Comparison of ENCODE assay signal across 17 cellular contexts in genomic region chr6:149515494-149515893, GRCh38. TPM values are rescaled to one million over a fixed set of nuclear protein-coding genes. Genes with fewer than 3 reads are reported as not detected.
"Had no signal": no experiment of that assay in that cellular context is flagged by ENCODE, and none has a peak within 500 bp of the region (broad histone marks: within the 10 kb centered on the region; RNA-seq: fewer than 3 reads in every experiment).

No MANE protein-coding gene starts in this region.

- H3K27ac Mint-ChIP-seq: memory B cell had no signal

- H3K9me3 ChIP-seq: adrenal gland, colonic mucosa, gastrocnemius medialis, heart right ventricle, left lung, sigmoid colon, testis, upper lobe of right lung had no signal

- H3K4me1 ChIP-seq: adrenal gland, colonic mucosa, left lung, testis, upper lobe of right lung had no signal

- H3K27ac ChIP-seq: adrenal gland, colonic mucosa, epithelial cell of prostate, gastrocnemius medialis, heart right ventricle, left lung, sigmoid colon, testis, upper lobe of right lung had no signal

- H3K4me3 Mint-ChIP-seq: memory B cell, neural crest cell had no signal

- DNase-seq: activated CD4-positive, alpha-beta T cell treated with anti-CD3 and anti-CD28 coated beads for 4 hours; activated effector memory CD4-positive, alpha-beta T cell treated with Interleukin-2 at 50 U/mL for 16 hours; adrenal gland; colonic mucosa; effector CD8-positive, alpha-beta T cell; gastrocnemius medialis; heart right ventricle; left lung; sigmoid colon; stimulated activated naive CD8-positive, alpha-beta T cell treated with anti-CD3 and anti-CD28 coated beads, Interleukin-15, Interleukin-2, amounts not matched to agents 100 U/mL and 50 U/mL, for 24 hours; T1000; testis; upper lobe of right lung had no signal

- ATAC-seq: gastrocnemius medialis; heart right ventricle; left lung; stimulated activated naive CD8-positive, alpha-beta T cell treated with anti-CD3 and anti-CD28 coated beads, Interleukin-15, Interleukin-2, amounts not matched to agents 100 U/mL and 50 U/mL, for 24 hours; upper lobe of right lung had no signal

- H3K4me1 Mint-ChIP-seq: neural crest cell had no signal

- H3K9me3 Mint-ChIP-seq: memory B cell, neural crest cell had no signal

- H3K4me3 ChIP-seq: adrenal gland, colonic mucosa, gastrocnemius medialis, heart right ventricle, left lung, sigmoid colon, testis, upper lobe of right lung had no signal

- H3K27me3 Mint-ChIP-seq: memory B cell had no signal

- H3K27me3 ChIP-seq: adrenal gland, colonic mucosa, gastrocnemius medialis, heart right ventricle, left lung, sigmoid colon, testis, upper lobe of right lung had no signal

RNA-seq across cellular contexts. Expression of gene ZC3H12D, which starts 30.7 kb away (rescaled TPM):
- total RNA-seq: osteocyte had no signal
